ENCODE assay signal across 8 cellular contexts in the genomic region with DNA sequence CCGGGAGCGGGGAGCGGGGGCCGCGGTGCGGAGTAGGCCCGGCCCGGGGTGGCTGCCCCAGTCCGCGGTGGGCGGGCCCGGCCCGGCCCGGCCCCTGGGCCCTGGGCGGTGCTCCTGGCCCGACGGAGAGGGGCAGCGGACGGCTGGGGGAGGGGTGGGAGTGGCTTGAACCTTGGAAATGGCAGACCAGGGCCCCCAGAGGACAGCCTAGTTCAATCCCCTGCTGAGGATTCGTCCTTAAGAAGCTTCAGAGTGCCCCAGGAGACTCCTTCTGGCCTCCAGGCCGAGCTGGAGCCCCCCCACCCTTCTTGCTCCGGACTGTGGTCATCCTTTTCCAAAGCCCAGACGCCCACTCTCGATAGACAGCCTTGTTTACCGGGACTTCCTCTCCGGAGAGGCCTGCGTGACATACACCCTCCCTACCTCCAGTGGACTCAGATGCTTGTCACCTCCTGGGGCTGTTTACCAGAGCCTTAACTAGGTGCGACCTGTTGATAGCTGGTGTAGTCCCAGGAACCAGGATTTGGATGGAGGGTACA. TPM values are rescaled to one million over a fixed set of nuclear protein-coding genes. Genes with fewer than 3 reads are reported as not detected.
A peak's percentile ranks its signal among the peaks of the same experiment; 100 is the strongest.
DNase-seq lines count a peak whose midpoint lies in the region; ATAC-seq and TF ChIP-seq lines count a peak whose summit lies in the region.

No MANE protein-coding gene starts in this region.

- H3K27ac ChIP-seq in tibial artery = peak overlapping the region; percentile 94 to 96

- H3K36me3 ChIP-seq in tibial artery = peaks cover 23 to 36% (median 29%) of the 10 kb centered on the region in 3 donors

- peak overlapping the region; percentile 65 for H3K4me3 ChIP-seq in AG09309 (ENCODE audit: control insufficient read depth, low read depth, low read length)
- peak overlapping the region; percentile 64 to 81 for H3K4me3 ChIP-seq in tibial artery

- no peaks in the 10 kb centered on the region for H3K27me3 ChIP-seq in tibial artery

- H3K9me3 Mint-ChIP-seq in neural crest cell = no peaks in the 10 kb centered on the region

- H3K4me1 ChIP-seq in tibial artery = peaks cover 0 to 37% (median 28%) of the 10 kb centered on the region in 4 donors

- intact Hi-C loops in tibial artery (cut with DNase I; ENCODE audit: low total_unique reads) = loop anchor here (2.0 to 10.0 kb wide), 4 partner anchors 63 to 963 kb away; a partner anchor contains a TSS

- peaks cover 5% of the 10 kb centered on the region for H3K27me3 Mint-ChIP-seq in neural crest cell (ENCODE audit: low read depth)

- no peak overlapping the region for H3K27ac Mint-ChIP-seq in neural crest cell (ENCODE audit: unreplicated experiment)

- peaks cover 3% of the 10 kb centered on the region for H3K36me3 Mint-ChIP-seq in neural crest cell (ENCODE audit: low read depth)

- no peaks in the 10 kb centered on the region for H3K9me3 ChIP-seq in tibial artery

- peak overlapping the region; percentile 90 for H3K4me3 Mint-ChIP-seq in neural crest cell

- DNase-seq in AG09309 (ENCODE audit: low read depth) (peak; percentile 16), NCI-H510A (lab: John Stamatoyannopoulos, UW) (peak; percentile 73), fibroblast of the conjunctiva (ENCODE audit: low read depth) (peak; percentile 79), neural crest cell (ENCODE audit: low read depth, low spot score) (peak; percentile 49), tibial artery (peak; percentile 79 to 94)
- DNase-seq in activated T-helper 9 cell treated with anti-CD3 and anti-CD28 coated beads, Interleukin-2, amount 50 U/mL, for 16 hours (ENCODE audit: low read depth) = peak; percentile 35

- no peak for TF ChIP-seq CTCF in AG09309 (IDR thresholded peaks at IDR 0.05; ENCODE audit: control insufficient read depth, insufficient read depth, low read depth, low read length, missing control alignments)
- no peak for TF ChIP-seq CTCF in neural crest cell (conservative IDR thresholded peaks at IDR 0.05)
- no peak for TF ChIP-seq CTCF in tibial artery (IDR thresholded peaks at IDR 0.05)

- peak; percentile 64 for ATAC-seq in GM18502 (IDR thresholded peaks at IDR 0.05; ENCODE audit: poor library complexity, unreplicated experiment)
- peak; percentile 67 for ATAC-seq in HG02885 (IDR thresholded peaks at IDR 0.05; ENCODE audit: poor library complexity, unreplicated experiment)

- H3K4me1 Mint-ChIP-seq in neural crest cell = peaks cover 18% of the 10 kb centered on the region

RNA-seq across cellular contexts. Expression of a gene that starts 0.5 kb away (rescaled TPM):
- total RNA-seq in neural crest cell = 49.3 and 52.3 TPM in 2 replicates

RNA-seq across cellular contexts. Expression of a gene that starts 0.7 kb away (rescaled TPM):
- total RNA-seq in neural crest cell = 0.86 and 1.0 TPM in 2 replicates

RNA-seq across cellular contexts. Expression of a gene that starts 12.4 kb away (rescaled TPM):
- 64.6 and 76.7 TPM in 2 replicates for total RNA-seq in neural crest cell

RNA-seq across cellular contexts. Expression of a gene that starts 31.4 kb away (rescaled TPM):
- total RNA-seq in neural crest cell = 10.3 and 10.4 TPM in 2 replicates

Comparison
In these comparisons a context has a peak if more than half of its experiments do, and no peak if none do; other contexts are left out.
1. Peak in every context shown above with its lines: DNase-seq, ATAC-seq, H3K4me3 ChIP-seq and H3K27ac ChIP-seq.
2. DNase-seq: peak in every context shown above with its lines; median percentile 86 in tibial artery; 79 in fibroblast of the conjunctiva; 73 in NCI-H510A; 49 in neural crest cell; 35 in activated T-helper 9 cell treated with anti-CD3 and anti-CD28 coated beads, Interleukin-2, amount 50 U/mL, for 16 hours; 16 in AG09309.